In the genomic region with DNA sequence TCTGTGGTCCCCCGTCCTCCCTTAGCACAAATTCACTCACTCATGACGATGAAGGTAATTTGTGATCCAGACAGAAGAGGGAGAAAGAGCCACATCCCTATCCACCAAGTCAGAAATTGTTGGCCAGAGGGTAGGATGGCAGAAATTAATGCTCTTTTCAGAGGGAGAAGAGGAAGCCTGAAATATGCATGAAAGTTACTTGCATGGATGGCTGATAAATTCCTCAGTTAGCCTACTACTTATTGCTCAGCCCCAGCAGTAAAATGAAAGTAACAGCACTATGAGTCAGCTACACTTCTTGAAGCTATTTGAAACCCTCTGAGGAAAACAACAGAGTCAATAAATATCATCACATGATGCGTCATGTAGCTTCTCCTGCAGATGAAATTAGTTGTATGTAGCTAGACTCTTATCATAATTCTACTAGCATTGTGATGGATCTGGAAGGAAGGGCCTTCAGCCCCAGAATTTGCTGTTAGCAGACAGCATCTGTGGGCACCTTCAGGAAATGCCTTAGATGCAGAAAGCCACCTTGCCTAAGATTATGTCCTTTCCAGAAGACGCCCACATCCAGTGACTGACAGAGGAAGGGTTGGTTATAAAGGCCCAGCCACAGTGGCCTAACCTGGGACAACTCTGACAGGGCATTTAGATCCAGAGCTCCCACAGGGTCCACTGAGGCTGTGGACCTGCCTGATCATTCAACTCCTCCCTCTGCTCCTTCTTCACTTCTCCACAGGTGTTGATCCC, we compare ENCODE assay signal across 8 cellular contexts.
A peak's percentile ranks its signal among the peaks of the same experiment; 100 is the strongest.
DNase-seq lines count a peak whose midpoint lies in the region; ATAC-seq and TF ChIP-seq lines count a peak whose summit lies in the region.

No MANE protein-coding gene starts in this region.

- H3K9me2 ChIP-seq in GM23248 (ENCODE audit: insufficient read depth), result no peaks in the 10 kb centered on the region

- no peak for ATAC-seq in CD4-positive, alpha-beta T cell (ENCODE audit: poor library complexity)

- TF ChIP-seq CTCF in GM13976 (IDR thresholded peaks at IDR 0.05; ENCODE audit: borderline replicate concordance, control extremely low read depth, extremely low read depth, insufficient read depth, missing control alignments) (no peak), esophagus squamous epithelium (IDR thresholded peaks at IDR 0.05) (peak in 1 of 6 experiments; percentile 25)
- TF ChIP-seq CTCF in CD4-positive, alpha-beta T cell (IDR thresholded peaks at IDR 0.05), result no peak

- in situ Hi-C loops in GM13976 (cut with MboI; ENCODE audit: low sequenced_read_pairs, unreplicated experiment), result no loop called here
- in situ Hi-C loops in GM23248 (cut with MboI), result no loop called here

- peak overlapping the region; percentile 65 for H3K4me2 ChIP-seq in GM23248 (ENCODE audit: unreplicated experiment)

- no peak for TF ChIP-seq POLR2A in esophagus squamous epithelium (IDR thresholded peaks at IDR 0.05)

- POLR2A ChIA-PET in CD4-positive, alpha-beta T cell (lab: Charles Lee), result no interaction called here

- H3K27ac Mint-ChIP-seq in CD4-positive, alpha-beta T cell, result no peak overlapping the region

- peak overlapping the region; percentile 12; the same call in 1 of the 2 replicates for H2AFZ ChIP-seq in GM23248

- H3K4me3 Mint-ChIP-seq in CD4-positive, alpha-beta T cell, result no peak overlapping the region

- H4K20me1 ChIP-seq in GM23248 (ENCODE audit: insufficient read depth), result no peaks in the 10 kb centered on the region

- no peaks in the 10 kb centered on the region for H3K36me3 Mint-ChIP-seq in CD4-positive, alpha-beta T cell (ENCODE audit: low read depth)

- peaks cover 20% of the 10 kb centered on the region for H3F3A ChIP-seq in GM23248 (ENCODE audit: insufficient read depth)

- peak overlapping the region; percentile 35 for H3K27ac ChIP-seq in GM23248
- H3K27ac ChIP-seq in subcutaneous abdominal adipose tissue (ENCODE audit: low read depth, low read length), result peak overlapping the region; percentile 73
- no peak overlapping the region for H3K27ac ChIP-seq in CD4-positive, alpha-beta T cell (ENCODE audit: low read depth, low read length)
- peak overlapping the region in 2 of 4 donors; percentile 25 to 63 for H3K27ac ChIP-seq in esophagus squamous epithelium

- H3K9me3 Mint-ChIP-seq in CD4-positive, alpha-beta T cell, result no peaks in the 10 kb centered on the region

- H3K4me3 ChIP-seq in GM23248, result peak overlapping the region; percentile 39
- H3K4me3 ChIP-seq in subcutaneous abdominal adipose tissue (ENCODE audit: low read depth in 1 of 5, low read length in 5 of 5), result peak overlapping the region in 1 of 5 donors; percentile 34
- H3K4me3 ChIP-seq in esophagus squamous epithelium, result peak overlapping the region in 1 of 4 donors; percentile 20

- DNase-seq in GM13976 (ENCODE audit: low spot score), result peak; percentile 36
- peak; percentile 94 for DNase-seq in GM23248
- DNase-seq in OCI-M1 (lab: John Stamatoyannopoulos, UW), result peak; percentile 4
- peak; percentile 84 for DNase-seq in fibroblast of the conjunctiva (ENCODE audit: low read depth)
- DNase-seq in CD4-positive, alpha-beta T cell, result no peak
- no peak for DNase-seq in NCI-H1048 (lab: John Stamatoyannopoulos, UW)
- DNase-seq in esophagus squamous epithelium (lab: John Stamatoyannopoulos, UW), result no peak

- intact Hi-C loops in CD4-positive, alpha-beta T cell (cut with DNase I, micrococcal nuclease), result no loop called here
- intact Hi-C loops in esophagus squamous epithelium (cut with DNase I), result no loop called here

- H3K9me3 ChIP-seq in GM23248 (ENCODE audit: low read depth) (no peaks in the 10 kb centered on the region), subcutaneous abdominal adipose tissue (ENCODE audit: control insufficient read depth in 5 of 5, low read length in 5 of 5) (no peaks in the 10 kb centered on the region), esophagus squamous epithelium (no peaks in the 10 kb centered on the region)
- H3K9me3 ChIP-seq in CD4-positive, alpha-beta T cell (ENCODE audit: control insufficient read depth, low read length), result no peaks in the 10 kb centered on the region

- CTCF ChIA-PET in CD4-positive, alpha-beta T cell (lab: Charles Lee), result no interaction called here

- no peaks in the 10 kb centered on the region for H3K27me3 Mint-ChIP-seq in CD4-positive, alpha-beta T cell

- H3K36me3 ChIP-seq in GM23248 (ENCODE audit: low read depth) (no peaks in the 10 kb centered on the region), subcutaneous abdominal adipose tissue (ENCODE audit: control insufficient read depth in 5 of 5, insufficient read depth in 5 of 5, low read length in 5 of 5) (no peaks in the 10 kb centered on the region), esophagus squamous epithelium (no peaks in the 10 kb centered on the region)

- peak overlapping the region; percentile 26 for H3K9ac ChIP-seq in GM23248
- peak overlapping the region in 1 of 5 donors; percentile 10 for H3K9ac ChIP-seq in subcutaneous abdominal adipose tissue (ENCODE audit: low read length in 5 of 5)

- 21 to 25% methylated on average over 4 of the region's 4 CpGs for WGBS in GM23248 (ENCODE audit: low coverage in 1 of 2, low lambda C conversion rate in 2 of 2, missing lambda C conversion rate in 2 of 2), 2 experiments
- 58 to 60% methylated on average over 3 to 4 of the region's 4 CpGs for WGBS in esophagus squamous epithelium, 2 donors

- H3K27me3 ChIP-seq in GM23248 (replicated peaks; ENCODE audit: insufficient read depth) (no peaks in the 10 kb centered on the region), subcutaneous abdominal adipose tissue (ENCODE audit: control insufficient read depth in 5 of 5, insufficient read depth in 4 of 5, low read length in 5 of 5) (no peaks in the 10 kb centered on the region), esophagus squamous epithelium (no peaks in the 10 kb centered on the region)
- no peaks in the 10 kb centered on the region for H3K27me3 ChIP-seq in CD4-positive, alpha-beta T cell (ENCODE audit: control insufficient read depth, insufficient read depth, low read length)

- H3K4me1 Mint-ChIP-seq in CD4-positive, alpha-beta T cell (ENCODE audit: low read depth), result peaks cover 4% of the 10 kb centered on the region

- H3K79me2 ChIP-seq in GM23248 (ENCODE audit: insufficient read depth), result no peaks in the 10 kb centered on the region

- peaks cover 19% of the 10 kb centered on the region for H3K4me1 ChIP-seq in GM23248 (ENCODE audit: insufficient read depth)
- H3K4me1 ChIP-seq in subcutaneous abdominal adipose tissue (ENCODE audit: control insufficient read depth in 5 of 5, insufficient read depth in 5 of 5, low read length in 5 of 5), result peaks cover 0 to 18% (median 8%) of the 10 kb centered on the region in 5 donors
- peaks cover 0 to 32% (median 4%) of the 10 kb centered on the region in 3 donors for H3K4me1 ChIP-seq in esophagus squamous epithelium

Comparison
In these comparisons a context has a peak if more than half of its experiments do, and no peak if none do; other contexts are left out.
1. DNase-seq: peak in GM13976 (single experiment), GM23248 (single experiment), OCI-M1 (single experiment) and fibroblast of the conjunctiva (single experiment); none in CD4-positive, alpha-beta T cell (0 of 10), NCI-H1048 (single experiment) and esophagus squamous epithelium (single experiment).